In genomic region chr2:226835420-226835795, GRCh38 we compare ENCODE assay signal across 8 cellular contexts. TPM values are rescaled to one million over a fixed set of nuclear protein-coding genes. Genes with fewer than 3 reads are reported as not detected.
DNase-seq lines count a peak whose midpoint lies in the region; ATAC-seq and TF ChIP-seq lines count a peak whose summit lies in the region.

No MANE protein-coding gene starts in this region.

- peak overlapping the region; percentile 99 for H3K27ac Mint-ChIP-seq in activated CD8-positive, alpha-beta T cell treated with anti-CD3 and anti-CD28 coated beads, Interleukin-2, amount 10 ng/mL, durations not matched to agents 7 days and 5 days

- H3K27ac ChIP-seq in HL-60 (replicated peaks), result peak overlapping the region; percentile 98
- peak overlapping the region; percentile 94 for H3K27ac ChIP-seq in cardiac muscle cell
- peak overlapping the region; percentile 96 for H3K27ac ChIP-seq in psoas muscle

- no peak for TF ChIP-seq CTCF in HL-60 (IDR thresholded peaks at IDR 0.05; ENCODE audit: insufficient read depth, low read length)
- TF ChIP-seq CTCF in cardiac muscle cell (IDR thresholded peaks at IDR 0.05; ENCODE audit: low read depth, low read length), result no peak
- no peak for TF ChIP-seq CTCF in psoas muscle (IDR thresholded peaks at IDR 0.05)

- H3K4me3 ChIP-seq in HL-60 (replicated peaks; ENCODE audit: insufficient read depth, low read length) (peak overlapping the region; percentile 73), cardiac muscle cell (peak overlapping the region; percentile 71), psoas muscle (peak overlapping the region; percentile 86)

- CTCF ChIA-PET in activated CD8-positive, alpha-beta T cell treated with anti-CD3 and anti-CD28 coated beads, Interleukin-2, amount 10 ng/mL, durations not matched to agents 7 days and 5 days (lab: Charles Lee), result interaction anchor here (1.0 to 2.7 kb wide), 7 partner anchors 11 to 619 kb away, joined by 3 to 22 read pairs (median 4); partner anchors contain the start of gene IRS1

- peak overlapping the region; percentile 64 for H3K9ac ChIP-seq in ES-I3 (ENCODE audit: low read depth, low read length)

- peak overlapping the region; percentile 88 for H3K4me3 Mint-ChIP-seq in activated CD8-positive, alpha-beta T cell treated with anti-CD3 and anti-CD28 coated beads, Interleukin-2, amount 10 ng/mL, durations not matched to agents 7 days and 5 days

- peaks cover 61% of the 10 kb centered on the region for H3K4me1 Mint-ChIP-seq in activated CD8-positive, alpha-beta T cell treated with anti-CD3 and anti-CD28 coated beads, Interleukin-2, amount 10 ng/mL, durations not matched to agents 7 days and 5 days (ENCODE audit: low read depth)

- POLR2A ChIA-PET in activated CD8-positive, alpha-beta T cell treated with anti-CD3 and anti-CD28 coated beads, Interleukin-2, amount 10 ng/mL, durations not matched to agents 7 days and 5 days (lab: Charles Lee), result interaction anchor here (0.5 to 2.4 kb wide), 16 partner anchors 33 to 1908 kb away, joined by 3 to 25 read pairs (median 4); partner anchors contain the start of gene IRS1

- no peak for DNase-seq in HL-60 (ENCODE audit: low read depth in 1 of 2, low spot score in 1 of 2)
- no peak for DNase-seq in activated CD8-positive, alpha-beta T cell treated with anti-CD3 and anti-CD28 coated beads, Interleukin-2, amount 10 ng/mL, durations not matched to agents 7 days and 5 days
- no peak for DNase-seq in cardiac muscle cell (ENCODE audit: low read depth in 1 of 2, low spot score in 1 of 2)
- peak in 1 of 2 donors; percentile 35 for DNase-seq in psoas muscle
- no peak for DNase-seq in GF-D8 (lab: John Stamatoyannopoulos, UW)
- no peak for DNase-seq in cortex of kidney (lab: John Stamatoyannopoulos, UW)

- no peaks in the 10 kb centered on the region for H3K27me3 ChIP-seq in HL-60 (ENCODE audit: insufficient read depth, poor library complexity, severe bottlenecking)
- no peaks in the 10 kb centered on the region for H3K27me3 ChIP-seq in cardiac muscle cell
- no peaks in the 10 kb centered on the region for H3K27me3 ChIP-seq in psoas muscle (ENCODE audit: insufficient read depth in 3 of 3, low read length in 2 of 3)

- peaks cover 56% of the 10 kb centered on the region for H3K36me3 Mint-ChIP-seq in activated CD8-positive, alpha-beta T cell treated with anti-CD3 and anti-CD28 coated beads, Interleukin-2, amount 10 ng/mL, durations not matched to agents 7 days and 5 days (ENCODE audit: low read depth)

- no peaks in the 10 kb centered on the region; the same call in 1 of the 2 replicates for H3K36me3 ChIP-seq in ES-I3 (ENCODE audit: insufficient read depth, low read length)
- no peaks in the 10 kb centered on the region for H3K36me3 ChIP-seq in cardiac muscle cell
- no peaks in the 10 kb centered on the region for H3K36me3 ChIP-seq in psoas muscle (ENCODE audit: insufficient read depth in 1 of 2, low read depth in 1 of 2)

- H3K27me3 Mint-ChIP-seq in activated CD8-positive, alpha-beta T cell treated with anti-CD3 and anti-CD28 coated beads, Interleukin-2, amount 10 ng/mL, durations not matched to agents 7 days and 5 days (ENCODE audit: low read depth), result no peaks in the 10 kb centered on the region

- intact Hi-C loops in psoas muscle (cut with DNase I), result loop anchor here in 1 of 2 donors (10.0 kb wide), 1 partner anchor 149 kb away; no protein-coding TSS in a partner anchor

- 3 to 10% (median 8%) methylated on average over 26 of the region's 26 CpGs for WGBS in psoas muscle, 3 donors

- H3K9me3 ChIP-seq in ES-I3 (ENCODE audit: control insufficient read depth, insufficient read depth, low read length) (no peaks in the 10 kb centered on the region; the same call in 1 of the 2 replicates), cardiac muscle cell (ENCODE audit: low read depth) (no peaks in the 10 kb centered on the region), psoas muscle (no peaks in the 10 kb centered on the region)

- H3K4me1 ChIP-seq in ES-I3 (ENCODE audit: insufficient read depth, low read length) (peaks cover 4% of the 10 kb centered on the region), cardiac muscle cell (ENCODE audit: low read depth) (peaks cover 5% of the 10 kb centered on the region), psoas muscle (peaks cover 36% of the 10 kb centered on the region)

- no peaks in the 10 kb centered on the region for H3K9me3 Mint-ChIP-seq in activated CD8-positive, alpha-beta T cell treated with anti-CD3 and anti-CD28 coated beads, Interleukin-2, amount 10 ng/mL, durations not matched to agents 7 days and 5 days (ENCODE audit: insufficient read depth)

- ATAC-seq in GM21447 (IDR thresholded peaks at IDR 0.05; ENCODE audit: unreplicated experiment) (peak; percentile 21), psoas muscle (peak; percentile 40 to 62 (median 48))
- peak; percentile 25 for ATAC-seq in activated CD8-positive, alpha-beta T cell treated with anti-CD3 and anti-CD28 coated beads, Interleukin-2, amount 10 ng/mL, durations not matched to agents 7 days and 5 days

RNA-seq across cellular contexts. Expression of gene RHBDD1, which starts 0.4 kb away (rescaled TPM):
- total RNA-seq in activated CD8-positive, alpha-beta T cell treated with anti-CD3 and anti-CD28 coated beads, Interleukin-2, amount 10 ng/mL, durations not matched to agents 7 days and 5 days, result 10 to 100 TPM; 23.4 to 29.5 TPM
- total RNA-seq in cardiac muscle cell (3.6 and 6.3 TPM in 2 replicates), psoas muscle (10 to 100 TPM; 15.8 to 26.1 (median 20.1) TPM)
- polyA plus RNA-seq in cardiac muscle cell (12.9 and 17.8 TPM in 2 replicates), psoas muscle (10 to 100 TPM in 1 of 3 donors, 1 to 10 TPM in 2; 6.7 to 24.5 (median 9.2) TPM)

RNA-seq across cellular contexts. Expression of gene IRS1, which starts 35.8 kb away (rescaled TPM):
- 1 to 10 TPM; 7.3 to 9.6 TPM for total RNA-seq in activated CD8-positive, alpha-beta T cell treated with anti-CD3 and anti-CD28 coated beads, Interleukin-2, amount 10 ng/mL, durations not matched to agents 7 days and 5 days
- total RNA-seq in cardiac muscle cell (18.5 and 40.4 TPM in 2 replicates), psoas muscle (10 to 100 TPM in 3 of 4 donors, 1 to 10 TPM in 1; 6.1 to 12.2 (median 11.6) TPM)
- polyA plus RNA-seq in cardiac muscle cell (4.1 and 11.5 TPM in 2 replicates), psoas muscle (10 to 100 TPM in 2 of 3 donors, 1 to 10 TPM in 1; 2.5 to 21.0 (median 17.1) TPM)
